ENCODE assay signal across 1 cellular context in the genomic region with DNA sequence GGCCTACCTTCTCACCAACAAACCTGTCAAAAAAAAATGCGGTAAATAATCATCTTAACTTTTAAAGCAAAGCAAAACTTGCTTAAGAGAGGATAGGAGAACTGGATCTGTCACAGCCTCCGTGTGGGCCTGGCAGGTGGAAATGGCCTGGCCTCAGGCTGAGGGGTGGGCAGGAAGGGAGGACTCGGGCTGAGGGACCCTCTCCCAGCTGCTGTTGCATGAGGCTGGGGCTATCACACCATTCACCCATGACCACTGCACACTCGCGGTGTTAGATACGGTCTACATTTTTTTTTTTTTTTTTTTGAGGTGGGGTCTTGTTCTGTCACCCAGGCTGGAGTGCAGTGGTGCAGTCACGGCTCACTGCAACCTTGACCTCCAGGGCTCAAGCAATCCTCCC.
A peak's percentile ranks its signal among the peaks of the same experiment; 100 is the strongest.
TF ChIP-seq lines count a peak whose summit lies in the region.

No MANE protein-coding gene starts in this region.

TF ChIP-seq in HepG2, 621 proteins besides CTCF, POLR2A, EP300 and RAD21:
- TF ChIP-seq ZC3H13 (CRISPR knock-in tag; IDR thresholded peaks at IDR 0.05): 0 out of 2 replicates have a peak, but pooled peaks have one; percentile 13
- TF ChIP-seq, protein P1, sequence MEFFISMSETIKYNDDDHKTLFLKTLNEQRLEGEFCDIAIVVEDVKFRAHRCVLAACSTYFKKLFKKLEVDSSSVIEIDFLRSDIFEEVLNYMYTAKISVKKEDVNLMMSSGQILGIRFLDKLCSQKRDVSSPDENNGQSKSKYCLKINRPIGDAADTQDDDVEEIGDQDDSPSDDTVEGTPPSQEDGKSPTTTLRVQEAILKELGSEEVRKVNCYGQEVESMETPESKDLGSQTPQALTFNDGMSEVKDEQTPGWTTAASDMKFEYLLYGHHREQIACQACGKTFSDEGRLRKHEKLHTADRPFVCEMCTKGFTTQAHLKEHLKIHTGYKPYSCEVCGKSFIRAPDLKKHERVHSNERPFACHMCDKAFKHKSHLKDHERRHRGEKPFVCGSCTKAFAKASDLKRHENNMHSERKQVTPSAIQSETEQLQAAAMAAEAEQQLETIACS (CRISPR knock-in tag; IDR thresholded peaks at IDR 0.05): no peak
- no peak for TF ChIP-seq KDM5B (CRISPR knock-in tag; IDR thresholded peaks at IDR 0.05; ENCODE audit: borderline replicate concordance)
- TF ChIP-seq AGO2 (optimal IDR thresholded peaks at IDR 0.05; ENCODE audit: low read depth, low read length): no peak
- no peak for TF ChIP-seq IRF1 (CRISPR knock-in tag; IDR thresholded peaks at IDR 0.05; ENCODE audit: low read depth)
TF ChIP-seq in HepG2: peak in this region for 1.
